33 cellular contexts compared by ENCODE assay signal in the genomic region with DNA sequence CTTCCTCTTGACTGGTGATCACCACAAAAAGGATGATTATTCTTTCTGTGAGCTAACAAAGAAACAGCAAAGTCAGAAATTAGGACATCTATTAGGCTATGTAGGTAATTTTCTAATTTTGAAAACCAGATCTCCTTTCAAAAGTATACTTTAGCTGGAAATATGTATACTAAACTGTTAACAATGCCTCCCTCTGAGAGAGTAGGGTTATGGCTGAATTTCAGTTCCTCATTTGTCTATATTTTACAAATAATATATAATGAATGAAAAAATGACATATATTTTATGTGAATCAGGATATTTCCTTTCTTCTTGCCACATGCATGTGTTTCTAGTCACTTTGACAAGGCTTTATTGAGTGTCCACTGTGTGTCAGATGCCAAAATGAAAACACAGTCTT. TPM values are rescaled to one million over a fixed set of nuclear protein-coding genes. Genes with fewer than 3 reads are reported as not detected.
DNase-seq lines count a peak whose midpoint lies in the region; ATAC-seq, FAIRE-seq and TF ChIP-seq lines count a peak whose summit lies in the region.
"Had no signal": no experiment of that assay in that cellular context is flagged by ENCODE, and none has a peak within 500 bp of the region (broad histone marks: within the 10 kb centered on the region; RNA-seq: fewer than 3 reads in every experiment).

No MANE protein-coding gene starts in this region.

- no peaks in the 10 kb centered on the region for H3K27me3 Mint-ChIP-seq in CD4-positive, CD25-positive, alpha-beta regulatory T cell
- H3K27me3 Mint-ChIP-seq: activated CD8-positive, alpha-beta T cell treated with anti-CD3 and anti-CD28 coated beads for 36 hours; CD4-positive, alpha-beta memory T cell; central memory CD8-positive, alpha-beta T cell; dendritic cell treated with granulocyte-macrophage colony-stimulating factor and Interleukin-4, amounts not matched to agents 40 ng/mL and 50 ng/mL, for 4 days had no signal

- intact Hi-C loops in GM12878 (cut with micrococcal nuclease; ENCODE audit: unreplicated experiment): loop anchor here (2.0 kb wide), 1 partner anchor 15 kb away; a partner anchor contains a TSS

- H3K9me3 ChIP-seq in CD4-positive, CD25-positive, alpha-beta regulatory T cell (ENCODE audit: control insufficient read depth in 2 of 2, low read length in 2 of 2): no peaks in the 10 kb centered on the region
- H3K9me3 ChIP-seq in GM12878 (replicated peaks; ENCODE audit: control insufficient read depth, insufficient read depth, low read length) (no peaks in the 10 kb centered on the region), tibial nerve (no peaks in the 10 kb centered on the region), osteoblast (ENCODE audit: low read depth, low read length) (no peaks in the 10 kb centered on the region)
- H3K9me3 ChIP-seq: A549, body of pancreas, right atrium auricular region had no signal

- H3K4me1 Mint-ChIP-seq in CD4-positive, CD25-positive, alpha-beta regulatory T cell: peaks cover 22 to 33% (median 25%) of the 10 kb centered on the region in 4 donors

- FAIRE-seq in GM12878 (lab: Jason Lieb, UNC): peak; percentile 68
- FAIRE-seq: A549 had no signal

- CTCF ChIA-PET in GM12878 (lab: Yijun Ruan, JAX): interaction anchor here (0.7 to 1.1 kb wide), 2 partner anchors 9 to 75 kb away, joined by 3 read pairs; no protein-coding TSS in a partner anchor

- H3K9me3 Mint-ChIP-seq in CD4-positive, CD25-positive, alpha-beta regulatory T cell: peaks cover 0 to 1% (median 0%) of the 10 kb centered on the region in 7 donors
- H3K9me3 Mint-ChIP-seq: activated CD8-positive, alpha-beta T cell treated with anti-CD3 and anti-CD28 coated beads for 36 hours; activated naive CD4-positive, alpha-beta T cell treated with anti-CD3 and anti-CD28 coated beads for 36 hours; activated T-helper 1 cell treated with anti-CD3 and anti-CD28 coated beads, Interleukin-12 subunit alpha, Interleukin-12 subunit beta, Interleukin-2, Interleukin-4 antibody, amounts not matched to agents 30 ng/mL and 10 ng/mL and 1 ng/mL, durations not matched to agents 14 hours and 24 hours and 36 hours; central memory CD8-positive, alpha-beta T cell; dendritic cell treated with granulocyte-macrophage colony-stimulating factor and Interleukin-4, amounts not matched to agents 40 ng/mL and 50 ng/mL, for 4 days; endodermal cell had no signal

- in situ Hi-C loops in GM12878 (cut with MboI): no loop called here

- H2AFZ ChIP-seq in GM12878 (ENCODE audit: control insufficient read depth, low read depth, low read length) (no peak overlapping the region), osteoblast (ENCODE audit: low read length) (no peak overlapping the region)

- H3K4me3 ChIP-seq in CD4-positive, CD25-positive, alpha-beta regulatory T cell (ENCODE audit: low read depth, low read length): no peak overlapping the region
- H3K4me3 ChIP-seq in GM12878 (no peak overlapping the region), tibial nerve (no peak overlapping the region), osteoblast (ENCODE audit: insufficient read depth, low read length) (no peak overlapping the region)
- H3K4me3 ChIP-seq: A549, body of pancreas, right atrium auricular region had no signal

- POLR2A ChIA-PET in GM12878 (lab: Charles Lee): no interaction called here

- SMC1A ChIA-PET in GM12878 (lab: Charles Lee; ENCODE audit: uncharacterized antibody, unreplicated experiment): interaction anchor here (1.0 kb wide), 1 partner anchor 12 kb away, joined by 3 read pairs; no protein-coding TSS in a partner anchor

- TF ChIP-seq EP300 in GM12878 (IDR thresholded peaks at IDR 0.05; ENCODE audit: borderline replicate concordance in 1 of 2, control insufficient read depth in 1 of 2, low read depth in 2 of 2, low read length in 2 of 2): no peak
- no peak for TF ChIP-seq EP300 in tibial nerve (IDR thresholded peaks at IDR 0.05)

- H4K20me1 ChIP-seq in GM12878 (ENCODE audit: control insufficient read depth, insufficient read depth) (no peaks in the 10 kb centered on the region), osteoblast (ENCODE audit: insufficient read depth, low read length) (no peaks in the 10 kb centered on the region)

- H3K79me2 ChIP-seq in GM12878 (ENCODE audit: control insufficient read depth, insufficient read depth, low read length) (no peaks in the 10 kb centered on the region), osteoblast (ENCODE audit: insufficient read depth, low read length) (no peaks in the 10 kb centered on the region)

- RAD21 ChIA-PET in GM12878 (lab: Charles Lee; ENCODE audit: unreplicated experiment): no interaction called here

- no peak overlapping the region for H3K9ac ChIP-seq in GM12878 (ENCODE audit: control insufficient read depth, insufficient read depth, low read length)

- H3K4me2 ChIP-seq in GM12878 (ENCODE audit: control insufficient read depth, insufficient read depth): no peak overlapping the region
- H3K4me2 ChIP-seq in osteoblast (ENCODE audit: insufficient read depth, low read length): no peak overlapping the region
- H3K4me2 ChIP-seq: A549 had no signal

- H3K27ac ChIP-seq in CD4-positive, CD25-positive, alpha-beta regulatory T cell (ENCODE audit: insufficient read depth, low read length, poor library complexity, severe bottlenecking): no peak overlapping the region
- no peak overlapping the region for H3K27ac ChIP-seq in GM12878 (ENCODE audit: control insufficient read depth, insufficient read depth)
- H3K27ac ChIP-seq in tibial nerve: no peak overlapping the region
- H3K27ac ChIP-seq in osteoblast (ENCODE audit: low read depth, low read length): no peak overlapping the region
- H3K27ac ChIP-seq: A549, body of pancreas, right atrium auricular region had no signal

- TF ChIP-seq CTCF in GM12878 (IDR thresholded peaks at IDR 0.05 in 2 of 3, conservative IDR thresholded peaks at IDR 0.05 in 1 of 3; ENCODE audit: control insufficient read depth in 2 of 3, extremely low read depth in 1 of 3, insufficient read depth in 1 of 3, low read depth in 3 of 3, low read length in 3 of 3): no peak
- TF ChIP-seq CTCF in tibial nerve (IDR thresholded peaks at IDR 0.05): no peak
- no peak for TF ChIP-seq CTCF in osteoblast (IDR thresholded peaks at IDR 0.05; ENCODE audit: extremely low read depth, low read depth, low read length)

- H3K27ac Mint-ChIP-seq in CD4-positive, CD25-positive, alpha-beta regulatory T cell: peak overlapping the region; percentile 0 to 21 (median 21)
- H3K27ac Mint-ChIP-seq: activated CD8-positive, alpha-beta T cell treated with anti-CD3 and anti-CD28 coated beads for 36 hours; activated naive CD4-positive, alpha-beta T cell treated with anti-CD3 and anti-CD28 coated beads for 36 hours; activated T-helper 1 cell treated with anti-CD3 and anti-CD28 coated beads, Interleukin-12 subunit alpha, Interleukin-12 subunit beta, Interleukin-2, Interleukin-4 antibody, amounts not matched to agents 30 ng/mL and 10 ng/mL and 1 ng/mL, durations not matched to agents 14 hours and 24 hours and 36 hours; dendritic cell treated with granulocyte-macrophage colony-stimulating factor and Interleukin-4, amounts not matched to agents 40 ng/mL and 50 ng/mL, for 4 days; endodermal cell had no signal

- no peak for ATAC-seq in CD4-positive, CD25-positive, alpha-beta regulatory T cell (ENCODE audit: low read depth in 2 of 2)
- peak; percentile 68 for ATAC-seq in GM19395 (IDR thresholded peaks at IDR 0.05; ENCODE audit: unreplicated experiment)
- ATAC-seq in HG03175 (IDR thresholded peaks at IDR 0.05; ENCODE audit: unreplicated experiment): peak; percentile 50
- ATAC-seq in GM12878: peak; percentile 83
- no peak for ATAC-seq in HG03520 (IDR thresholded peaks at IDR 0.05; ENCODE audit: unreplicated experiment)
- ATAC-seq: A549; activated CD8-positive, alpha-beta T cell treated with anti-CD3 and anti-CD28 coated beads for 36 hours; body of pancreas; Panc1 had no signal

- no peak for DNase-seq in CD4-positive, CD25-positive, alpha-beta regulatory T cell
- DNase-seq in GM12878 (ENCODE audit: low read depth, low spot score): no peak
- no peak for DNase-seq in NCI-H748 treated with DMSO at 0.1 percent for 48 hours (lab: John Stamatoyannopoulos, UW)
- no peak for DNase-seq in tibial nerve (ENCODE audit: low spot score in 2 of 2)
- no peak for DNase-seq in osteoblast (ENCODE audit: insufficient read length, low spot score, missing footprints)
- DNase-seq: activated CD8-positive, alpha-beta memory T cell treated with anti-CD3 and anti-CD28 coated beads, Interleukin-2, amount 50 U/mL, for 48 hours; activated CD8-positive, alpha-beta T cell treated with anti-CD3 and anti-CD28 coated beads for 36 hours; activated naive CD4-positive, alpha-beta T cell treated with anti-CD3 and anti-CD28 coated beads for 36 hours; body of pancreas; CD4-positive, alpha-beta memory T cell; endodermal cell; HCEC 1CT; MV-4-11; NCI-H1436 treated with DMSO at 0.1 percent for 48 hours; NCI-H2081 treated with DMSO at 0.1 percent for 48 hours; NCI-H2227 treated with DMSO at 0.1 percent for 48 hours; NCI-H526; NK-92 treated with Interleukin-12 subunit alpha and Interleukin-12 subunit beta, amount 100 ng/mL, for 24 hours; posterior cingulate gyrus; SHP77; stimulated activated CD4-positive, alpha-beta T cell treated with anti-CD3 and anti-CD28 coated beads, Interleukin-1b, Interleukin-23, amount 100 ng/mL, for 48 hours; stimulated activated naive CD4-positive, alpha-beta T cell treated with Interleukin-2 at 50 U/mL for 16 hours had no signal

- H3K36me3 ChIP-seq in CD4-positive, CD25-positive, alpha-beta regulatory T cell (ENCODE audit: control insufficient read depth, insufficient read depth, low read length): peaks cover 48% of the 10 kb centered on the region
- H3K36me3 ChIP-seq in GM12878 (ENCODE audit: control insufficient read depth in 2 of 2, insufficient read depth in 2 of 2, low read length in 1 of 2): peaks cover 0 to 5% of the 10 kb centered on the region in 2 experiments; a peak in 3 of 4 replicates
- no peaks in the 10 kb centered on the region for H3K36me3 ChIP-seq in tibial nerve
- H3K36me3 ChIP-seq in osteoblast (ENCODE audit: insufficient read depth, low read length): no peaks in the 10 kb centered on the region
- H3K36me3 ChIP-seq: right atrium auricular region had no signal

- TF ChIP-seq POLR2A in GM12878 (IDR thresholded peaks at IDR 0.05; ENCODE audit: low read depth, low read length): no peak
- TF ChIP-seq POLR2A in tibial nerve (IDR thresholded peaks at IDR 0.05): no peak

- no TSS peak for BruUV-seq in GM12878 (replicated peaks; lab: Mats Ljungman, UMichigan)

- H3K36me3 Mint-ChIP-seq in CD4-positive, CD25-positive, alpha-beta regulatory T cell: peaks cover 69% of the 10 kb centered on the region

- H3K4me3 Mint-ChIP-seq in CD4-positive, CD25-positive, alpha-beta regulatory T cell: no peak overlapping the region
- H3K4me3 Mint-ChIP-seq: activated CD8-positive, alpha-beta T cell treated with anti-CD3 and anti-CD28 coated beads for 36 hours; activated naive CD4-positive, alpha-beta T cell treated with anti-CD3 and anti-CD28 coated beads for 36 hours; activated T-helper 1 cell treated with anti-CD3 and anti-CD28 coated beads, Interleukin-12 subunit alpha, Interleukin-12 subunit beta, Interleukin-2, Interleukin-4 antibody, amounts not matched to agents 30 ng/mL and 10 ng/mL and 1 ng/mL, durations not matched to agents 14 hours and 24 hours and 36 hours; CD4-positive, alpha-beta memory T cell; central memory CD8-positive, alpha-beta T cell; dendritic cell treated with granulocyte-macrophage colony-stimulating factor and Interleukin-4, amounts not matched to agents 40 ng/mL and 50 ng/mL, for 4 days; endodermal cell had no signal

- H3K27me3 ChIP-seq in CD4-positive, CD25-positive, alpha-beta regulatory T cell (ENCODE audit: control insufficient read depth, insufficient read depth, low read length): no peaks in the 10 kb centered on the region
- no peaks in the 10 kb centered on the region for H3K27me3 ChIP-seq in GM12878 (replicated peaks in 1 of 2; ENCODE audit: control insufficient read depth in 2 of 2, insufficient read depth in 2 of 2, low read length in 1 of 2)
- H3K27me3 ChIP-seq in tibial nerve: no peaks in the 10 kb centered on the region
- H3K27me3 ChIP-seq in osteoblast (ENCODE audit: insufficient read depth, low read length): no peaks in the 10 kb centered on the region
- H3K27me3 ChIP-seq: body of pancreas, right atrium auricular region had no signal

- TF ChIP-seq RAD21 in GM12878 (IDR thresholded peaks at IDR 0.05; ENCODE audit: insufficient read depth, low read depth, low read length): no peak

- peaks cover 3% of the 10 kb centered on the region for H3K4me1 ChIP-seq in CD4-positive, CD25-positive, alpha-beta regulatory T cell (ENCODE audit: control insufficient read depth, insufficient read depth, low read length, poor library complexity, severe bottlenecking)
- H3K4me1 ChIP-seq in GM12878 (ENCODE audit: control insufficient read depth, insufficient read depth, low read length) (no peaks in the 10 kb centered on the region), tibial nerve (peaks cover 0 to 3% (median 0%) of the 10 kb centered on the region in 4 donors), osteoblast (ENCODE audit: insufficient read depth, low read length) (peaks cover 9% of the 10 kb centered on the region)
- H3K4me1 ChIP-seq: body of pancreas, right atrium auricular region had no signal

RNA-seq across cellular contexts. Expression of a gene that starts 15.5 kb away (rescaled TPM):
- 12.0 TPM for total RNA-seq in CD4-positive, CD25-positive, alpha-beta regulatory T cell
- 10 to 100 TPM in 1 of 4 donors, 1 to 10 TPM in 3; 8.2 to 11.9 (median 9.4) TPM for polyA plus RNA-seq in CD4-positive, CD25-positive, alpha-beta regulatory T cell
- total RNA-seq in GM12878 (2013; cell fraction: nucleolus; rRNA removed): 30.8 and 33.4 TPM in 2 replicates
- total RNA-seq in GM12878 (2014; rRNA removed) (7.5 and 9.5 TPM in 2 replicates), GM12878 (2014; rRNA removed; fragmentation: Illumina TruSeq; extraction: Trizol) (7.1 and 7.2 TPM in 2 replicates), GM12878 (2021) (5.1 and 5.8 TPM in 2 replicates), tibial nerve (1 to 10 TPM; 3.3 to 4.4 (median 3.9) TPM), osteoblast (6.8 and 8.3 TPM in 2 replicates)
- 2.5 TPM for polyA plus RNA-seq in GM12878 (2011; ENCODE audit: low read depth)
- polyA plus RNA-seq in GM12878 (2011; rRNA removed) (7.6 and 10.8 TPM in 2 replicates), GM12878 (2014; fragmentation: Illumina TruSeq; extraction: Trizol) (7.1 and 10.3 TPM in 2 replicates), GM12878 (2014; fragmentation: Nextera tagmentation; extraction: Ambion mirVana) (1 to 10 TPM; 3.2 to 3.3 TPM), GM12878 (2014; rRNA removed) (4.2 and 5.5 TPM in 2 replicates), GM12878 (2016; fragmentation: Nextera tagmentation; extraction: Ambion mirVana) (1 to 10 TPM; 4.7 to 4.8 TPM)
- polyA plus RNA-seq in GM12878 (2011; cell fraction: cytosol; rRNA removed): 3.2 and 3.7 TPM in 2 replicates
- 3.6 and 4.5 TPM in 2 replicates for polyA plus RNA-seq in GM12878 (2011; cell fraction: nucleus; rRNA removed)
- polyA plus RNA-seq in GM12878 (2012): 4.4 and 4.5 TPM in 2 replicates
- polyA minus RNA-seq in GM12878 (2011; rRNA and poly(A)+ RNA removed): 7.9 and 8.6 TPM in 2 replicates
- 1.3 and 1.9 TPM in 2 replicates for polyA minus RNA-seq in GM12878 (2011; cell fraction: cytosol; rRNA and poly(A)+ RNA removed)
- polyA minus RNA-seq in GM12878 (2011; cell fraction: nucleus; rRNA and poly(A)+ RNA removed): 6.4 and 7.6 TPM in 2 replicates
- total RNA-seq: Daoy had no signal
- polyA plus RNA-seq: neural cell had no signal

Comparison
In these comparisons a context has a peak if more than half of its experiments do, and no peak if none do; other contexts are left out.
1. ATAC-seq: peak in GM19395 (single experiment), HG03175 (single experiment) and GM12878 (single experiment); none in CD4-positive, CD25-positive, alpha-beta regulatory T cell (0 of 2) and HG03520 (single experiment).